In genomic region chr7:133528796-133529195, GRCh38 we compare ENCODE assay signal across 1 cellular context.
TF ChIP-seq lines count a peak whose summit lies in the region.

No MANE protein-coding gene starts in this region.

TF ChIP-seq in SK-N-SH treated with all-trans-retinoic acid at 6 μM for 48 hours, 23 proteins besides CTCF, POLR2A, EP300 and RAD21 (continued from another document):
- no peak for TF ChIP-seq TSHZ2 (CRISPR knock-in tag; IDR thresholded peaks at IDR 0.05)
- no peak for TF ChIP-seq ZFP30 (CRISPR knock-in tag; IDR thresholded peaks at IDR 0.05)
- no peak for TF ChIP-seq CREB5 (CRISPR knock-in tag; IDR thresholded peaks at IDR 0.05; ENCODE audit: low read depth)
- TF ChIP-seq RARB (CRISPR knock-in tag; IDR thresholded peaks at IDR 0.05), result no peak
- no peak for TF ChIP-seq ESRRG (CRISPR knock-in tag; IDR thresholded peaks at IDR 0.05)
- no peak for TF ChIP-seq ZNF70 (CRISPR knock-in tag; IDR thresholded peaks at IDR 0.05)
- no peak for TF ChIP-seq SNAI2 (CRISPR knock-in tag; IDR thresholded peaks at IDR 0.05)
- no peak for TF ChIP-seq ARNTL (CRISPR knock-in tag; IDR thresholded peaks at IDR 0.05; ENCODE audit: borderline replicate concordance, low read depth)
- no peak for TF ChIP-seq CSDC2 (CRISPR knock-in tag; IDR thresholded peaks at IDR 0.05)
- TF ChIP-seq ISL1 (CRISPR knock-in tag; IDR thresholded peaks at IDR 0.05), result no peak
